In the genomic region with DNA sequence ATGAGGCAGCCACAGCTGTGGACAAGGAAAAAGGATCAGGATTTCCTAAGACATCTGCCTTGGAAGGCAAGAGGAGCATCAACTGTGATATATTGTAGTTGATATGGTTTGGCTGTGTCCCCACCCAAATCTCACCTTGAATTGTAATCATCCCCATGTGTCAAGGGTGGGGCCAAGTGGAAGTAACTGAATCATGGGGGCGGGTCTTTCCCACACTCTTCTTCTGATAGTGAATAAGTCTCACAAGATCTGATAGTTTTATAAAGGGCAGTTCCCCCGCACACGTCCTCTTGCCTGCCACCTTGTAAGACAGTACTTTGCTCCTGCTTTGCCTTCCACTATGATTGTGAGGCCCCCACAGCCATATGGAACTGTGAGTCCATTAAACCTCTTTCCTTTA, we compare ENCODE assay signal across 28 cellular contexts. TPM values are rescaled to one million over a fixed set of nuclear protein-coding genes. Genes with fewer than 3 reads are reported as not detected.
DNase-seq lines count a peak whose midpoint lies in the region; ATAC-seq and TF ChIP-seq lines count a peak whose summit lies in the region.
"Had no signal": no experiment of that assay in that cellular context is flagged by ENCODE, and none has a peak within 500 bp of the region (broad histone marks: within the 10 kb centered on the region; RNA-seq: fewer than 3 reads in every experiment).

No MANE protein-coding gene starts in this region.

- BruUV-seq in A673 (replicated peaks; lab: Mats Ljungman, UMichigan), result no TSS peak

- intact Hi-C loops in activated CD8-positive, alpha-beta T cell treated with anti-CD3 and anti-CD28 coated beads for 36 hours (cut with micrococcal nuclease), result no loop called here
- intact Hi-C loops in A673 (cut with micrococcal nuclease; ENCODE audit: unreplicated experiment), result no loop called here
- intact Hi-C loops in left colon (cut with DNase I, micrococcal nuclease), result no loop called here

- POLR2A ChIA-PET in activated CD8-positive, alpha-beta T cell treated with anti-CD3 and anti-CD28 coated beads for 36 hours (lab: Charles Lee), result interaction anchor here (1.0 to 4.2 kb wide), 2 partner anchors 10 to 50 kb away, joined by 3 to 15 read pairs; partner anchors contain the start of genes BET1L and RIC8A
- POLR2A ChIA-PET in activated CD8-positive, alpha-beta T cell treated with anti-CD3 and anti-CD28 coated beads, Interleukin-2, amount 10 ng/mL, durations not matched to agents 7 days and 5 days (lab: Charles Lee), result interaction anchor here (1.3 kb wide), 1 partner anchor 16 kb away, joined by 4 read pairs; no protein-coding TSS in a partner anchor
- POLR2A ChIA-PET in A673 (lab: Charles Lee; ENCODE audit: low non-redundant PET), result no interaction called here

- H3K4me1 Mint-ChIP-seq in activated CD8-positive, alpha-beta T cell treated with anti-CD3 and anti-CD28 coated beads for 36 hours (ENCODE audit: low read depth), result peaks cover 9% of the 10 kb centered on the region
- H3K4me1 Mint-ChIP-seq in activated CD8-positive, alpha-beta T cell treated with anti-CD3 and anti-CD28 coated beads, Interleukin-2, amount 10 ng/mL, durations not matched to agents 7 days and 5 days (ENCODE audit: low read depth), result peaks cover 3% of the 10 kb centered on the region
- H3K4me1 Mint-ChIP-seq in activated T-helper 17 cell treated with anti-CD3 and anti-CD28 coated beads, Interleukin-2, amount 50 U/mL, for 72 hours, result peaks cover 3% of the 10 kb centered on the region

- peaks cover 21% of the 10 kb centered on the region for H3K4me1 ChIP-seq in A673 (ENCODE audit: insufficient read depth, low read length, poor library complexity, severe bottlenecking)
- H3K4me1 ChIP-seq: adrenal gland, body of pancreas, Peyer's patch, tibial artery had no signal

- ATAC-seq in activated CD8-positive, alpha-beta T cell treated with anti-CD3 and anti-CD28 coated beads for 36 hours, result peak; percentile 32
- no peak for ATAC-seq in activated CD8-positive, alpha-beta T cell treated with anti-CD3 and anti-CD28 coated beads, Interleukin-2, amount 10 ng/mL, durations not matched to agents 7 days and 5 days
- no peak for ATAC-seq in activated T-helper 17 cell treated with anti-CD3 and anti-CD28 coated beads, Interleukin-2, amount 50 U/mL, for 72 hours (replicated peaks)
- peak; percentile 8 for ATAC-seq in left colon
- ATAC-seq in left lobe of liver, result no peak
- ATAC-seq: body of pancreas, natural killer cell had no signal

- DNase-seq in activated CD8-positive, alpha-beta T cell treated with anti-CD3 and anti-CD28 coated beads for 36 hours, result peak; percentile 35
- DNase-seq in activated CD8-positive, alpha-beta T cell treated with anti-CD3 and anti-CD28 coated beads, Interleukin-2, amount 10 ng/mL, durations not matched to agents 7 days and 5 days, result no peak
- DNase-seq in A673 (ENCODE audit: low spot score) (no peak), left colon (peak in 1 of 2 donors; percentile 1), NCI-H2196 (lab: John Stamatoyannopoulos, UW; ENCODE audit: unreplicated experiment) (no peak), NCI-H345 treated with DMSO at 0.1 percent for 48 hours (lab: John Stamatoyannopoulos, UW; ENCODE audit: unreplicated experiment) (no peak), left lobe of liver (ENCODE audit: low spot score) (no peak)
- DNase-seq: body of pancreas, DMS53, GF-D8, islet precursor cell, natural killer cell, NCI-H1092 treated with DMSO at 0.1 percent for 48 hours, NCI-H187 treated with DMSO at 0.1 percent for 48 hours, NCI-H2171 treated with DMSO at 0.1 percent for 48 hours, NCI-H526, tibial artery had no signal

- no peaks in the 10 kb centered on the region for H3K27me3 ChIP-seq in A673 (replicated peaks; ENCODE audit: insufficient read depth, low read depth, low read length, poor library complexity)
- H3K27me3 ChIP-seq: adrenal gland, body of pancreas, dorsolateral prefrontal cortex, Peyer's patch, tibial artery had no signal

- no peak overlapping the region for H3K4me3 Mint-ChIP-seq in activated CD8-positive, alpha-beta T cell treated with anti-CD3 and anti-CD28 coated beads for 36 hours
- H3K4me3 Mint-ChIP-seq in activated CD8-positive, alpha-beta T cell treated with anti-CD3 and anti-CD28 coated beads, Interleukin-2, amount 10 ng/mL, durations not matched to agents 7 days and 5 days, result no peak overlapping the region
- H3K4me3 Mint-ChIP-seq in activated T-helper 17 cell treated with anti-CD3 and anti-CD28 coated beads, Interleukin-2, amount 50 U/mL, for 72 hours, result no peak overlapping the region
- H3K4me3 Mint-ChIP-seq: natural killer cell had no signal

- H3K4me3 ChIP-seq in A673 (ENCODE audit: low read depth, low read length, poor library complexity, severe bottlenecking), result no peak overlapping the region
- H3K4me3 ChIP-seq: adrenal gland, body of pancreas, dorsolateral prefrontal cortex, Peyer's patch, tibial artery had no signal

- peaks cover 30% of the 10 kb centered on the region for H3K36me3 Mint-ChIP-seq in activated CD8-positive, alpha-beta T cell treated with anti-CD3 and anti-CD28 coated beads for 36 hours (ENCODE audit: low read depth)
- peaks cover 32% of the 10 kb centered on the region for H3K36me3 Mint-ChIP-seq in activated CD8-positive, alpha-beta T cell treated with anti-CD3 and anti-CD28 coated beads, Interleukin-2, amount 10 ng/mL, durations not matched to agents 7 days and 5 days (ENCODE audit: low read depth)
- peaks cover 41% of the 10 kb centered on the region for H3K36me3 Mint-ChIP-seq in activated T-helper 17 cell treated with anti-CD3 and anti-CD28 coated beads, Interleukin-2, amount 50 U/mL, for 72 hours (ENCODE audit: low read depth)

- H3K27ac Mint-ChIP-seq in activated CD8-positive, alpha-beta T cell treated with anti-CD3 and anti-CD28 coated beads for 36 hours, result peak overlapping the region; percentile 42
- H3K27ac Mint-ChIP-seq in activated CD8-positive, alpha-beta T cell treated with anti-CD3 and anti-CD28 coated beads, Interleukin-2, amount 10 ng/mL, durations not matched to agents 7 days and 5 days, result no peak overlapping the region
- H3K27ac Mint-ChIP-seq in activated T-helper 17 cell treated with anti-CD3 and anti-CD28 coated beads, Interleukin-2, amount 50 U/mL, for 72 hours, result peak overlapping the region; percentile 20
- H3K27ac Mint-ChIP-seq: IgD-negative memory B cell, natural killer cell had no signal

- H3K27ac ChIP-seq in A673 (ENCODE audit: low read depth, low read length, poor library complexity, severe bottlenecking), result peak overlapping the region; percentile 78
- H3K27ac ChIP-seq: adrenal gland, body of pancreas, Peyer's patch, tibial artery had no signal

- CTCF ChIA-PET in activated CD8-positive, alpha-beta T cell treated with anti-CD3 and anti-CD28 coated beads for 36 hours (lab: Charles Lee), result interaction anchor here (1.5 kb wide), 1 partner anchor 33 kb away, joined by 6 read pairs; no protein-coding TSS in a partner anchor
- CTCF ChIA-PET in activated CD8-positive, alpha-beta T cell treated with anti-CD3 and anti-CD28 coated beads, Interleukin-2, amount 10 ng/mL, durations not matched to agents 7 days and 5 days (lab: Charles Lee), result interaction anchor here (2.5 kb wide), 1 partner anchor 33 kb away, joined by 15 read pairs; no protein-coding TSS in a partner anchor
- CTCF ChIA-PET in A673 (lab: Charles Lee), result no interaction called here

- TF ChIP-seq CTCF in activated CD8-positive, alpha-beta T cell treated with anti-CD3 and anti-CD28 coated beads for 36 hours (IDR thresholded peaks at IDR 0.05), result no peak
- TF ChIP-seq CTCF in A673 (conservative IDR thresholded peaks at IDR 0.05; ENCODE audit: low read depth, low read length), result no peak

- H3K9me3 ChIP-seq in A673 (ENCODE audit: low read depth, low read length, poor library complexity, severe bottlenecking), result no peaks in the 10 kb centered on the region
- H3K9me3 ChIP-seq: adrenal gland, body of pancreas, Peyer's patch, tibial artery had no signal

- H3K27me3 Mint-ChIP-seq in activated CD8-positive, alpha-beta T cell treated with anti-CD3 and anti-CD28 coated beads for 36 hours, result no peaks in the 10 kb centered on the region
- H3K27me3 Mint-ChIP-seq in activated CD8-positive, alpha-beta T cell treated with anti-CD3 and anti-CD28 coated beads, Interleukin-2, amount 10 ng/mL, durations not matched to agents 7 days and 5 days (ENCODE audit: low read depth), result no peaks in the 10 kb centered on the region
- H3K27me3 Mint-ChIP-seq in activated T-helper 17 cell treated with anti-CD3 and anti-CD28 coated beads, Interleukin-2, amount 50 U/mL, for 72 hours, result no peaks in the 10 kb centered on the region
- H3K27me3 Mint-ChIP-seq: IgD-negative memory B cell had no signal

- H3K9me3 Mint-ChIP-seq in activated CD8-positive, alpha-beta T cell treated with anti-CD3 and anti-CD28 coated beads for 36 hours, result no peaks in the 10 kb centered on the region
- no peaks in the 10 kb centered on the region for H3K9me3 Mint-ChIP-seq in activated CD8-positive, alpha-beta T cell treated with anti-CD3 and anti-CD28 coated beads, Interleukin-2, amount 10 ng/mL, durations not matched to agents 7 days and 5 days (ENCODE audit: insufficient read depth)
- H3K9me3 Mint-ChIP-seq in activated T-helper 17 cell treated with anti-CD3 and anti-CD28 coated beads, Interleukin-2, amount 50 U/mL, for 72 hours, result no peaks in the 10 kb centered on the region
- H3K9me3 Mint-ChIP-seq: IgD-negative memory B cell, natural killer cell had no signal

- peaks cover 29% of the 10 kb centered on the region for H3K36me3 ChIP-seq in A673 (ENCODE audit: insufficient read depth, low read length, poor library complexity, severe bottlenecking)

RNA-seq across cellular contexts. Expression of gene RIC8A, which starts 10.2 kb away (rescaled TPM):
- 100 to 1,000 TPM in 1 of 2 experiments, 10 to 100 TPM in 1; 96.5 to 108 TPM for total RNA-seq in activated CD8-positive, alpha-beta T cell treated with anti-CD3 and anti-CD28 coated beads for 36 hours
- 100 to 1,000 TPM; 121 to 126 TPM for total RNA-seq in activated CD8-positive, alpha-beta T cell treated with anti-CD3 and anti-CD28 coated beads, Interleukin-2, amount 10 ng/mL, durations not matched to agents 7 days and 5 days
- total RNA-seq in A673 (2021) (78.2 and 88.2 TPM in 2 replicates), left colon (10 to 100 TPM; 77.8 to 86.9 TPM), left lobe of liver (31.4 TPM)
- total RNA-seq in activated T-helper 17 cell treated with anti-CD3 and anti-CD28 coated beads, Interleukin-2, amount 50 U/mL, for 72 hours, result 100 to 1,000 TPM; 118 to 139 TPM

RNA-seq across cellular contexts. Expression of gene BET1L, which starts 10.5 kb away (rescaled TPM):
- 10 to 100 TPM; 58.4 to 68.9 TPM for total RNA-seq in activated CD8-positive, alpha-beta T cell treated with anti-CD3 and anti-CD28 coated beads for 36 hours
- 10 to 100 TPM; 33.8 to 34.2 TPM for total RNA-seq in activated CD8-positive, alpha-beta T cell treated with anti-CD3 and anti-CD28 coated beads, Interleukin-2, amount 10 ng/mL, durations not matched to agents 7 days and 5 days
- total RNA-seq in A673 (2021) (22.2 and 26.2 TPM in 2 replicates), left colon (10 to 100 TPM; 55.8 to 69.0 TPM), left lobe of liver (33.6 TPM)
- total RNA-seq in activated T-helper 17 cell treated with anti-CD3 and anti-CD28 coated beads, Interleukin-2, amount 50 U/mL, for 72 hours, result 10 to 100 TPM; 32.5 to 84.3 TPM

RNA-seq across cellular contexts. Expression of gene SIRT3, which starts 18.4 kb away (rescaled TPM):
- total RNA-seq in activated CD8-positive, alpha-beta T cell treated with anti-CD3 and anti-CD28 coated beads for 36 hours, result 10 to 100 TPM; 27.7 to 32.1 TPM
- 10 to 100 TPM; 13.1 to 15.0 TPM for total RNA-seq in activated CD8-positive, alpha-beta T cell treated with anti-CD3 and anti-CD28 coated beads, Interleukin-2, amount 10 ng/mL, durations not matched to agents 7 days and 5 days
- 13.6 and 17.1 TPM in 2 replicates for total RNA-seq in A673 (2021)
- 10 to 100 TPM; 16.5 to 48.5 TPM for total RNA-seq in activated T-helper 17 cell treated with anti-CD3 and anti-CD28 coated beads, Interleukin-2, amount 50 U/mL, for 72 hours
- 10 to 100 TPM; 18.8 to 22.3 TPM for total RNA-seq in left colon
- 21.4 TPM for total RNA-seq in left lobe of liver

RNA-seq across cellular contexts. Expression of gene PSMD13, which starts 19.1 kb away (rescaled TPM):
- 100 to 1,000 TPM; 220 to 228 TPM for total RNA-seq in activated CD8-positive, alpha-beta T cell treated with anti-CD3 and anti-CD28 coated beads for 36 hours
- total RNA-seq in activated CD8-positive, alpha-beta T cell treated with anti-CD3 and anti-CD28 coated beads, Interleukin-2, amount 10 ng/mL, durations not matched to agents 7 days and 5 days, result 100 to 1,000 TPM; 164 to 173 TPM
- 195 and 199 TPM in 2 replicates for total RNA-seq in A673 (2021)
- 100 to 1,000 TPM; 153 to 211 TPM for total RNA-seq in activated T-helper 17 cell treated with anti-CD3 and anti-CD28 coated beads, Interleukin-2, amount 50 U/mL, for 72 hours
- 100 to 1,000 TPM in 1 of 2 donors, 10 to 100 TPM in 1; 99.5 to 111 TPM for total RNA-seq in left colon
- 49.5 TPM for total RNA-seq in left lobe of liver

RNA-seq across cellular contexts. Expression of gene SCGB1C1, which starts 24.8 kb away (rescaled TPM):
- total RNA-seq in activated CD8-positive, alpha-beta T cell treated with anti-CD3 and anti-CD28 coated beads for 36 hours, result not detected
- total RNA-seq in activated CD8-positive, alpha-beta T cell treated with anti-CD3 and anti-CD28 coated beads, Interleukin-2, amount 10 ng/mL, durations not matched to agents 7 days and 5 days, result not detected
- total RNA-seq in A673 (2021), result not detected in 2 replicates
- not detected for total RNA-seq in activated T-helper 17 cell treated with anti-CD3 and anti-CD28 coated beads, Interleukin-2, amount 50 U/mL, for 72 hours
- total RNA-seq in left colon, result not detected
- total RNA-seq in left lobe of liver, result not detected
- total RNA-seq: adrenal gland, body of pancreas, cerebellum, dorsolateral prefrontal cortex, endothelial cell of umbilical vein, H7, liver, osteoblast, Peyer's patch, skeletal muscle tissue had no signal

Comparison
In these comparisons a context has a peak if more than half of its experiments do, and no peak if none do; other contexts are left out.
1. ATAC-seq: peak in activated CD8-positive, alpha-beta T cell treated with anti-CD3 and anti-CD28 coated beads for 36 hours (single experiment) and left colon (single experiment); none in activated CD8-positive, alpha-beta T cell treated with anti-CD3 and anti-CD28 coated beads, Interleukin-2, amount 10 ng/mL, durations not matched to agents 7 days and 5 days (single experiment), activated T-helper 17 cell treated with anti-CD3 and anti-CD28 coated beads, Interleukin-2, amount 50 U/mL, for 72 hours (single experiment) and left lobe of liver (single experiment).